ENCODE assay signal across 32 cellular contexts in genomic region chr12:97752129-97752528, GRCh38.
"Had no signal": no experiment of that assay in that cellular context is flagged by ENCODE, and none has a peak within 500 bp of the region (broad histone marks: within the 10 kb centered on the region; RNA-seq: fewer than 3 reads in every experiment).

No MANE protein-coding gene starts in this region.

- DNase-seq: activated CD4-positive, alpha-beta T cell treated with anti-CD3 and anti-CD28 coated beads for 48 hours; activated CD4-positive, alpha-beta T cell treated with anti-CD3 and anti-CD28 coated beads, Interleukin-2, amount 50 U/mL, for 48 hours; activated CD8-positive, alpha-beta memory T cell treated with anti-CD3 and anti-CD28 coated beads, Interleukin-2, amount 50 U/mL, for 4 hours; activated naive CD4-positive, alpha-beta T cell treated with Interleukin-2 at 50 U/mL for 16 hours; activated T-cell treated with anti-CD3 and anti-CD28 coated beads, Interleukin-2, amount 50 U/mL, for 1 hour; anterior cingulate cortex; cerebellar nuclear complex; dorsolateral prefrontal cortex; effector memory CD4-positive, alpha-beta T cell; erythroblast; foreskin fibroblast; head of caudate nucleus; hippocampal formation; left colon; midbrain; naive thymus-derived CD8-positive, alpha-beta T cell; pancreas; retina; sigmoid colon; small intestine; stimulated activated CD4-positive, alpha-beta T cell treated with anti-CD3 and anti-CD28 coated beads, Interleukin-1b, Interleukin-23, amount 100 ng/mL, for 48 hours; stimulated activated naive B cell treated with anti-CD40 and anti-IgM and Interleukin-4, amounts not matched to agents 10 μg/mL and 1 μg/mL and 100 μg/mL, for 72 hours; stomach; T-helper 17 cell; T1000; thyroid gland; upper lobe of left lung; WERI-Rb-1 had no signal

- H3K9me3 ChIP-seq: pancreas, prostate gland, sigmoid colon, stomach, thyroid gland, upper lobe of left lung had no signal

- H3K36me3 ChIP-seq: cardiac muscle cell, pancreas, prostate gland, sigmoid colon, stomach, thyroid gland, upper lobe of left lung, WERI-Rb-1 had no signal

- H3K27me3 ChIP-seq: cardiac muscle cell, pancreas, sigmoid colon, stomach, thyroid gland, upper lobe of left lung had no signal

- H3K27ac ChIP-seq: cardiac muscle cell, coronary artery, dorsolateral prefrontal cortex, pancreas, prostate gland, sigmoid colon, stomach, thyroid gland, upper lobe of left lung, WERI-Rb-1 had no signal

- H3K4me3 ChIP-seq: cardiac muscle cell, coronary artery, dorsolateral prefrontal cortex, pancreas, prostate gland, sigmoid colon, stomach, thyroid gland, upper lobe of left lung had no signal

- ATAC-seq: activated CD4-positive, CD25-positive, alpha-beta regulatory T cell treated with anti-CD3 and anti-CD28 coated beads, Interleukin-2, amount 50 U/mL, for 24 hours; left colon; naive thymus-derived CD8-positive, alpha-beta T cell; pancreas; stimulated activated naive B cell treated with anti-CD40 and anti-IgM and Interleukin-4, amounts not matched to agents 10 μg/mL and 1 μg/mL and 100 μg/mL, for 72 hours; T-helper 17 cell had no signal

- H3K4me1 ChIP-seq: pancreas, prostate gland had no signal
